1 cellular context compared by ENCODE assay signal in the genomic region with DNA sequence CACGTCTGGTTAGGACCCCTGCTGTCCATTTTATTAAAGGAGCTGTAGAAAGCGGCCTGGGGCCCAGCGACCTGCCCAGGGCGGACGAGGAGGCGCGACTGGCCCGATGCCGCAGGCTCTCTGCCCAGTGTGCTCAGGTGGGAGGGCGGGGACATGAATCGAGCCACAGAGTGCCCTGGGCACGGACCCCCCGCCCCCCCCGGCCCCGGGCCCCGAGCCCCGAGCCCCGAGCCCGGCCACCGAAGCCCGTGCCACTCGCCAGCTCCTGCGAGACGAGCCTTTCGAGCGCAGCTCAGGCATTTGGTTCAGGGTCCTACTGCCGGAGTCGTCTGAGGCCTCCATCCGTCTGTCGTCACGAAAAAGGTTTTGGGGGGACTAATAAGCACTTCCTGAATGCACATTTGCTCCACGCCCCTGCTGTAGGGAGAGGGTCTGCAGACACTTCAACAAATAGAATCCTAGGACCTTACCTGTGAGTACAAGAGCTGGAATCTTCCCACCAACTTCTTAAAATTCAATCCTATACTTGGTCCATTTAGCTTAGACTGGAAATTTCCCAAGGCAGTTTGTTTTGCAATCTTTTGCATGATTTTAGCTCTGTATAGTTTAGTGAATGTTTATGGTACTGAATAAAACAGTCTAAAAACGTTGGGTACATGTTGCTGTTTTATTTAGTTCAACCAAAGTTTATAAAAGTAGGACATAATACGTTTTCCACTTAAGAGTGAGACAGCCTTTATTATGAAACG.
TF ChIP-seq lines count a peak whose summit lies in the region.

No MANE protein-coding gene starts in this region.

TF ChIP-seq in GM23338, 12 proteins besides CTCF, POLR2A, EP300 and RAD21 (continued from another document):
- TF ChIP-seq, protein P1, sequence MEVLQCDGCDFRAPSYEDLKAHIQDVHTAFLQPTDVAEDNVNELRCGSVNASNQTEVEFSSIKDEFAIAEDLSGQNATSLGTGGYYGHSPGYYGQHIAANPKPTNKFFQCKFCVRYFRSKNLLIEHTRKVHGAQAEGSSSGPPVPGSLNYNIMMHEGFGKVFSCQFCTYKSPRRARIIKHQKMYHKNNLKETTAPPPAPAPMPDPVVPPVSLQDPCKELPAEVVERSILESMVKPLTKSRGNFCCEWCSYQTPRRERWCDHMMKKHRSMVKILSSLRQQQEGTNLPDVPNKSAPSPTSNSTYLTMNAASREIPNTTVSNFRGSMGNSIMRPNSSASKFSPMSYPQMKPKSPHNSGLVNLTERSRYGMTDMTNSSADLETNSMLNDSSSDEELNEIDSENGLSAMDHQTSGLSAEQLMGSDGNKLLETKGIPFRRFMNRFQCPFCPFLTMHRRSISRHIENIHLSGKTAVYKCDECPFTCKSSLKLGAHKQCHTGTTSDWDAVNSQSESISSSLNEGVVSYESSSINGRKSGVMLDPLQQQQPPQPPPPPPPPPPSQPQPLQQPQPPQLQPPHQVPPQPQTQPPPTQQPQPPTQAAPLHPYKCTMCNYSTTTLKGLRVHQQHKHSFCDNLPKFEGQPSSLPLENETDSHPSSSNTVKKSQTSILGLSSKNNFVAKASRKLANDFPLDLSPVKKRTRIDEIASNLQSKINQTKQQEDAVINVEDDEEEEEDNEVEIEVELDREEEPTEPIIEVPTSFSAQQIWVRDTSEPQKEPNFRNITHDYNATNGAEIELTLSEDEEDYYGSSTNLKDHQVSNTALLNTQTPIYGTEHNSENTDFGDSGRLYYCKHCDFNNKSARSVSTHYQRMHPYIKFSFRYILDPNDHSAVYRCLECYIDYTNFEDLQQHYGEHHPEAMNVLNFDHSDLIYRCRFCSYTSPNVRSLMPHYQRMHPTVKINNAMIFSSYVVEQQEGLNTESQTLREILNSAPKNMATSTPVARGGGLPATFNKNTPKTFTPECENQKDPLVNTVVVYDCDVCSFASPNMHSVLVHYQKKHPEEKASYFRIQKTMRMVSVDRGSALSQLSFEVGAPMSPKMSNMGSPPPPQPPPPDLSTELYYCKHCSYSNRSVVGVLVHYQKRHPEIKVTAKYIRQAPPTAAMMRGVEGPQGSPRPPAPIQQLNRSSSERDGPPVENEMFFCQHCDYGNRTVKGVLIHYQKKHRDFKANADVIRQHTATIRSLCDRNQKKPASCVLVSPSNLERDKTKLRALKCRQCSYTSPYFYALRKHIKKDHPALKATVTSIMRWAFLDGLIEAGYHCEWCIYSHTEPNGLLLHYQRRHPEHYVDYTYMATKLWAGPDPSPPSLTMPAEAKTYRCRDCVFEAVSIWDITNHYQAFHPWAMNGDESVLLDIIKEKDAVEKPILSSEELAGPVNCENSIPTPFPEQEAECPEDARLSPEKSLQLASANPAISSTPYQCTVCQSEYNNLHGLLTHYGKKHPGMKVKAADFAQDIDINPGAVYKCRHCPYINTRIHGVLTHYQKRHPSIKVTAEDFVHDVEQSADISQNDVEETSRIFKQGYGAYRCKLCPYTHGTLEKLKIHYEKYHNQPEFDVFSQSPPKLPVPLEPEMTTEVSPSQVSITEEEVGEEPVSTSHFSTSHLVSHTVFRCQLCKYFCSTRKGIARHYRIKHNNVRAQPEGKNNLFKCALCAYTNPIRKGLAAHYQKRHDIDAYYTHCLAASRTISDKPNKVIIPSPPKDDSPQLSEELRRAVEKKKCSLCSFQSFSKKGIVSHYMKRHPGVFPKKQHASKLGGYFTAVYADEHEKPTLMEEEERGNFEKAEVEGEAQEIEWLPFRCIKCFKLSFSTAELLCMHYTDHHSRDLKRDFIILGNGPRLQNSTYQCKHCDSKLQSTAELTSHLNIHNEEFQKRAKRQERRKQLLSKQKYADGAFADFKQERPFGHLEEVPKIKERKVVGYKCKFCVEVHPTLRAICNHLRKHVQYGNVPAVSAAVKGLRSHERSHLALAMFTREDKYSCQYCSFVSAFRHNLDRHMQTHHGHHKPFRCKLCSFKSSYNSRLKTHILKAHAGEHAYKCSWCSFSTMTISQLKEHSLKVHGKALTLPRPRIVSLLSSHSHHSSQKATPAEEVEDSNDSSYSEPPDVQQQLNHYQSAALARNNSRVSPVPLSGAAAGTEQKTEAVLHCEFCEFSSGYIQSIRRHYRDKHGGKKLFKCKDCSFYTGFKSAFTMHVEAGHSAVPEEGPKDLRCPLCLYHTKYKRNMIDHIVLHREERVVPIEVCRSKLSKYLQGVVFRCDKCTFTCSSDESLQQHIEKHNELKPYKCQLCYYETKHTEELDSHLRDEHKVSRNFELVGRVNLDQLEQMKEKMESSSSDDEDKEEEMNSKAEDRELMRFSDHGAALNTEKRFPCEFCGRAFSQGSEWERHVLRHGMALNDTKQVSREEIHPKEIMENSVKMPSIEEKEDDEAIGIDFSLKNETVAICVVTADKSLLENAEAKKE (CRISPR knock-in tag; IDR thresholded peaks at IDR 0.05) = no peak
- TF ChIP-seq CREB1 (CRISPR knock-in tag; IDR thresholded peaks at IDR 0.05; ENCODE audit: low read depth) = no peak
